In the genomic region with DNA sequence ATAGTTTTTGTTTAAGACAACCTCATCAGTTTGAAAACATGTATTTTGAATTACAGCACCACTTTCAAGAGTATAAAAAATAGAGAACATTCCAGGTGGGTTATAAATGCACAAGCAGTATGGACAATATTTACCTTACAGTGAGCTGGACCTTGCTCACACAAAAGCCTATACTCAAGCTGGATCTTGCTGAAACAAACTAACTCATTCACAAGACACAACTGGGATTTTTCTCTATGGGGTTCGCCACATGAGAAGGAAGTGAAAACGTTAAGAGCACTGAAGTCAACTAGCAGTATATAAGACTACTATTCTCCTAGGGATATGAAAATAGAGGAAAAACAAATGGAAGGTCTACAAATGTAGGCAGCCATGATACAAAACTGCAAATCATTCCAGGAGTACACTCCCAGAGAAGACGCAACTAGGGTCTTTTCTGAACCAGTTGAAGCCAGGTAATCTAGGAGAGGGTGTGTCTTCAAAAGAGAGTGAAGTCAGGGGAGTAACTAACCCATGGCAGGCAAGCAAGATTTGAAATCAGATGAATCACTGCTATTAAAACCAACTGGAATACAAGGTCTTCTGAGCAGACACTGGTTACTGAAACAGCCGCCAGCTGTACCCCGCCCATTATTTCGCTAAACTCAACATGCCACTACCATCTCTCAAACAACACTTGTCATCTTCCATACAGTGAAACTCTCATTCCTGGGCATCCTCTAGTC, we compare ENCODE assay signal across 1 cellular context.
A peak's percentile ranks its signal among the peaks of the same experiment; 100 is the strongest.
TF ChIP-seq lines count a peak whose summit lies in the region.

No MANE protein-coding gene starts in this region.

TF ChIP-seq in HepG2, 621 proteins besides CTCF, POLR2A, EP300 and RAD21 (continued from another document and continues in another):
- TF ChIP-seq, protein P1, sequence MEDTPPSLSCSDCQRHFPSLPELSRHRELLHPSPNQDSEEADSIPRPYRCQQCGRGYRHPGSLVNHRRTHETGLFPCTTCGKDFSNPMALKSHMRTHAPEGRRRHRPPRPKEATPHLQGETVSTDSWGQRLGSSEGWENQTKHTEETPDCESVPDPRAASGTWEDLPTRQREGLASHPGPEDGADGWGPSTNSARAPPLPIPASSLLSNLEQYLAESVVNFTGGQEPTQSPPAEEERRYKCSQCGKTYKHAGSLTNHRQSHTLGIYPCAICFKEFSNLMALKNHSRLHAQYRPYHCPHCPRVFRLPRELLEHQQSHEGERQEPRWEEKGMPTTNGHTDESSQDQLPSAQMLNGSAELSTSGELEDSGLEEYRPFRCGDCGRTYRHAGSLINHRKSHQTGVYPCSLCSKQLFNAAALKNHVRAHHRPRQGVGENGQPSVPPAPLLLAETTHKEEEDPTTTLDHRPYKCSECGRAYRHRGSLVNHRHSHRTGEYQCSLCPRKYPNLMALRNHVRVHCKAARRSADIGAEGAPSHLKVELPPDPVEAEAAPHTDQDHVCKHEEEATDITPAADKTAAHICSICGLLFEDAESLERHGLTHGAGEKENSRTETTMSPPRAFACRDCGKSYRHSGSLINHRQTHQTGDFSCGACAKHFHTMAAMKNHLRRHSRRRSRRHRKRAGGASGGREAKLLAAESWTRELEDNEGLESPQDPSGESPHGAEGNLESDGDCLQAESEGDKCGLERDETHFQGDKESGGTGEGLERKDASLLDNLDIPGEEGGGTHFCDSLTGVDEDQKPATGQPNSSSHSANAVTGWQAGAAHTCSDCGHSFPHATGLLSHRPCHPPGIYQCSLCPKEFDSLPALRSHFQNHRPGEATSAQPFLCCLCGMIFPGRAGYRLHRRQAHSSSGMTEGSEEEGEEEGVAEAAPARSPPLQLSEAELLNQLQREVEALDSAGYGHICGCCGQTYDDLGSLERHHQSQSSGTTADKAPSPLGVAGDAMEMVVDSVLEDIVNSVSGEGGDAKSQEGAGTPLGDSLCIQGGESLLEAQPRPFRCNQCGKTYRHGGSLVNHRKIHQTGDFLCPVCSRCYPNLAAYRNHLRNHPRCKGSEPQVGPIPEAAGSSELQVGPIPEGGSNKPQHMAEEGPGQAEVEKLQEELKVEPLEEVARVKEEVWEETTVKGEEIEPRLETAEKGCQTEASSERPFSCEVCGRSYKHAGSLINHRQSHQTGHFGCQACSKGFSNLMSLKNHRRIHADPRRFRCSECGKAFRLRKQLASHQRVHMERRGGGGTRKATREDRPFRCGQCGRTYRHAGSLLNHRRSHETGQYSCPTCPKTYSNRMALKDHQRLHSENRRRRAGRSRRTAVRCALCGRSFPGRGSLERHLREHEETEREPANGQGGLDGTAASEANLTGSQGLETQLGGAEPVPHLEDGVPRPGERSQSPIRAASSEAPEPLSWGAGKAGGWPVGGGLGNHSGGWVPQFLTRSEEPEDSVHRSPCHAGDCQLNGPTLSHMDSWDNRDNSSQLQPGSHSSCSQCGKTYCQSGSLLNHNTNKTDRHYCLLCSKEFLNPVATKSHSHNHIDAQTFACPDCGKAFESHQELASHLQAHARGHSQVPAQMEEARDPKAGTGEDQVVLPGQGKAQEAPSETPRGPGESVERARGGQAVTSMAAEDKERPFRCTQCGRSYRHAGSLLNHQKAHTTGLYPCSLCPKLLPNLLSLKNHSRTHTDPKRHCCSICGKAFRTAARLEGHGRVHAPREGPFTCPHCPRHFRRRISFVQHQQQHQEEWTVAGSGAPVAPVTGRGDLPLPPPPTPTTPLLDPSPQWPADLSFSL (CRISPR knock-in tag; IDR thresholded peaks at IDR 0.05) = peak; percentile 60; the same call in 1 of the 2 replicates
- TF ChIP-seq HNF4A (CRISPR knock-in tag; IDR thresholded peaks at IDR 0.05) = peak; percentile 68
- TF ChIP-seq, protein P2, sequence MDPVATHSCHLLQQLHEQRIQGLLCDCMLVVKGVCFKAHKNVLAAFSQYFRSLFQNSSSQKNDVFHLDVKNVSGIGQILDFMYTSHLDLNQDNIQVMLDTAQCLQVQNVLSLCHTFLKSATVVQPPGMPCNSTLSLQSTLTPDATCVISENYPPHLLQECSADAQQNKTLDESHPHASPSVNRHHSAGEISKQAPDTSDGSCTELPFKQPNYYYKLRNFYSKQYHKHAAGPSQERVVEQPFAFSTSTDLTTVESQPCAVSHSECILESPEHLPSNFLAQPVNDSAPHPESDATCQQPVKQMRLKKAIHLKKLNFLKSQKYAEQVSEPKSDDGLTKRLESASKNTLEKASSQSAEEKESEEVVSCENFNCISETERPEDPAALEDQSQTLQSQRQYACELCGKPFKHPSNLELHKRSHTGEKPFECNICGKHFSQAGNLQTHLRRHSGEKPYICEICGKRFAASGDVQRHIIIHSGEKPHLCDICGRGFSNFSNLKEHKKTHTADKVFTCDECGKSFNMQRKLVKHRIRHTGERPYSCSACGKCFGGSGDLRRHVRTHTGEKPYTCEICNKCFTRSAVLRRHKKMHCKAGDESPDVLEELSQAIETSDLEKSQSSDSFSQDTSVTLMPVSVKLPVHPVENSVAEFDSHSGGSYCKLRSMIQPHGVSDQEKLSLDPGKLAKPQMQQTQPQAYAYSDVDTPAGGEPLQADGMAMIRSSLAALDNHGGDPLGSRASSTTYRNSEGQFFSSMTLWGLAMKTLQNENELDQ (CRISPR knock-in tag; IDR thresholded peaks at IDR 0.05; ENCODE audit: borderline replicate concordance) = no peak
- TF ChIP-seq, protein P3, sequence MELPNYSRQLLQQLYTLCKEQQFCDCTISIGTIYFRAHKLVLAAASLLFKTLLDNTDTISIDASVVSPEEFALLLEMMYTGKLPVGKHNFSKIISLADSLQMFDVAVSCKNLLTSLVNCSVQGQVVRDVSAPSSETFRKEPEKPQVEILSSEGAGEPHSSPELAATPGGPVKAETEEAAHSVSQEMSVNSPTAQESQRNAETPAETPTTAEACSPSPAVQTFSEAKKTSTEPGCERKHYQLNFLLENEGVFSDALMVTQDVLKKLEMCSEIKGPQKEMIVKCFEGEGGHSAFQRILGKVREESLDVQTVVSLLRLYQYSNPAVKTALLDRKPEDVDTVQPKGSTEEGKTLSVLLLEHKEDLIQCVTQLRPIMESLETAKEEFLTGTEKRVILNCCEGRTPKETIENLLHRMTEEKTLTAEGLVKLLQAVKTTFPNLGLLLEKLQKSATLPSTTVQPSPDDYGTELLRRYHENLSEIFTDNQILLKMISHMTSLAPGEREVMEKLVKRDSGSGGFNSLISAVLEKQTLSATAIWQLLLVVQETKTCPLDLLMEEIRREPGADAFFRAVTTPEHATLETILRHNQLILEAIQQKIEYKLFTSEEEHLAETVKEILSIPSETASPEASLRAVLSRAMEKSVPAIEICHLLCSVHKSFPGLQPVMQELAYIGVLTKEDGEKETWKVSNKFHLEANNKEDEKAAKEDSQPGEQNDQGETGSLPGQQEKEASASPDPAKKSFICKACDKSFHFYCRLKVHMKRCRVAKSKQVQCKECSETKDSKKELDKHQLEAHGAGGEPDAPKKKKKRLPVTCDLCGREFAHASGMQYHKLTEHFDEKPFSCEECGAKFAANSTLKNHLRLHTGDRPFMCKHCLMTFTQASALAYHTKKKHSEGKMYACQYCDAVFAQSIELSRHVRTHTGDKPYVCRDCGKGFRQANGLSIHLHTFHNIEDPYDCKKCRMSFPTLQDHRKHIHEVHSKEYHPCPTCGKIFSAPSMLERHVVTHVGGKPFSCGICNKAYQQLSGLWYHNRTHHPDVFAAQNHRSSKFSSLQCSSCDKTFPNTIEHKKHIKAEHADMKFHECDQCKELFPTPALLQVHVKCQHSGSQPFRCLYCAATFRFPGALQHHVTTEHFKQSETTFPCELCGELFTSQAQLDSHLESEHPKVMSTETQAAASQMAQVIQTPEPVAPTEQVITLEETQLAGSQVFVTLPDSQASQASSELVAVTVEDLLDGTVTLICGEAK (IDR thresholded peaks at IDR 0.05) = no peak
- TF ChIP-seq, protein P3 (CRISPR knock-in tag; IDR thresholded peaks at IDR 0.05) = no peak
- TF ChIP-seq HNRNPL (IDR thresholded peaks at IDR 0.05; ENCODE audit: low read depth, low read length) = no peak
- no peak for TF ChIP-seq TCF12 (IDR thresholded peaks at IDR 0.05)
- 0 out of 2 replicates have a peak, but pooled peaks have one; percentile 12 for TF ChIP-seq TCF12 (CRISPR knock-in tag; IDR thresholded peaks at IDR 0.05)
- TF ChIP-seq, protein P4, sequence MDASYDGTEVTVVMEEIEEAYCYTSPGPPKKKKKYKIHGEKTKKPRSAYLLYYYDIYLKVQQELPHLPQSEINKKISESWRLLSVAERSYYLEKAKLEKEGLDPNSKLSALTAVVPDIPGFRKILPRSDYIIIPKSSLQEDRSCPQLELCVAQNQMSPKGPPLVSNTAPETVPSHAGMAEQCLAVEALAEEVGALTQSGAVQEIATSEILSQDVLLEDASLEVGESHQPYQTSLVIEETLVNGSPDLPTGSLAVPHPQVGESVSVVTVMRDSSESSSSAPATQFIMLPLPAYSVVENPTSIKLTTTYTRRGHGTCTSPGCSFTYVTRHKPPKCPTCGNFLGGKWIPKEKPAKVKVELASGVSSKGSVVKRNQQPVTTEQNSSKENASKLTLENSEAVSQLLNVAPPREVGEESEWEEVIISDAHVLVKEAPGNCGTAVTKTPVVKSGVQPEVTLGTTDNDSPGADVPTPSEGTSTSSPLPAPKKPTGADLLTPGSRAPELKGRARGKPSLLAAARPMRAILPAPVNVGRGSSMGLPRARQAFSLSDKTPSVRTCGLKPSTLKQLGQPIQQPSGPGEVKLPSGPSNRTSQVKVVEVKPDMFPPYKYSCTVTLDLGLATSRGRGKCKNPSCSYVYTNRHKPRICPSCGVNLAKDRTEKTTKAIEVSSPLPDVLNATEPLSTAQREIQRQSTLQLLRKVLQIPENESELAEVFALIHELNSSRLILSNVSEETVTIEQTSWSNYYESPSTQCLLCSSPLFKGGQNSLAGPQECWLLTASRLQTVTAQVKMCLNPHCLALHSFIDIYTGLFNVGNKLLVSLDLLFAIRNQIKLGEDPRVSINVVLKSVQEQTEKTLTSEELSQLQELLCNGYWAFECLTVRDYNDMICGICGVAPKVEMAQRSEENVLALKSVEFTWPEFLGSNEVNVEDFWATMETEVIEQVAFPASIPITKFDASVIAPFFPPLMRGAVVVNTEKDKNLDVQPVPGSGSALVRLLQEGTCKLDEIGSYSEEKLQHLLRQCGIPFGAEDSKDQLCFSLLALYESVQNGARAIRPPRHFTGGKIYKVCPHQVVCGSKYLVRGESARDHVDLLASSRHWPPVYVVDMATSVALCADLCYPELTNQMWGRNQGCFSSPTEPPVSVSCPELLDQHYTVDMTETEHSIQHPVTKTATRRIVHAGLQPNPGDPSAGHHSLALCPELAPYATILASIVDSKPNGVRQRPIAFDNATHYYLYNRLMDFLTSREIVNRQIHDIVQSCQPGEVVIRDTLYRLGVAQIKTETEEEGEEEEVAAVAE (CRISPR knock-in tag; IDR thresholded peaks at IDR 0.05; ENCODE audit: borderline replicate concordance) = 0 out of 2 replicates have a peak, but pooled peaks have one; percentile 45
- no peak for TF ChIP-seq MAFK (conservative IDR thresholded peaks at IDR 0.05 in 1 of 2, IDR thresholded peaks at IDR 0.05 in 1 of 2; ENCODE audit: low read length in 2 of 2)
- no peak for TF ChIP-seq GABPA (IDR thresholded peaks at IDR 0.05; ENCODE audit: low read depth, low read length)
- TF ChIP-seq GABPA (CRISPR knock-in tag; IDR thresholded peaks at IDR 0.05; ENCODE audit: low read depth) = no peak
- TF ChIP-seq EZH2 (conservative IDR thresholded peaks at IDR 0.05; ENCODE audit: low read depth, low read length) = no peak
- peak; percentile 56; the same call in 1 of the 2 replicates for TF ChIP-seq MIXL1 (CRISPR knock-in tag; IDR thresholded peaks at IDR 0.05)
- no peak for TF ChIP-seq NCOR1 (IDR thresholded peaks at IDR 0.05; ENCODE audit: borderline replicate concordance, low read length)
- TF ChIP-seq ZNF24 (IDR thresholded peaks at IDR 0.05) = no peak
- TF ChIP-seq IRF2 (CRISPR knock-in tag; IDR thresholded peaks at IDR 0.05) = no peak
- no peak for TF ChIP-seq ZNF224 (CRISPR knock-in tag; IDR thresholded peaks at IDR 0.05)
- TF ChIP-seq, protein P5, sequence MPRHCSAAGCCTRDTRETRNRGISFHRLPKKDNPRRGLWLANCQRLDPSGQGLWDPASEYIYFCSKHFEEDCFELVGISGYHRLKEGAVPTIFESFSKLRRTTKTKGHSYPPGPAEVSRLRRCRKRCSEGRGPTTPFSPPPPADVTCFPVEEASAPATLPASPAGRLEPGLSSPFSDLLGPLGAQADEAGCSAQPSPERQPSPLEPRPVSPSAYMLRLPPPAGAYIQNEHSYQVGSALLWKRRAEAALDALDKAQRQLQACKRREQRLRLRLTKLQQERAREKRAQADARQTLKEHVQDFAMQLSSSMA (CRISPR knock-in tag; IDR thresholded peaks at IDR 0.05) = no peak
- no peak for TF ChIP-seq PHB2 (IDR thresholded peaks at IDR 0.05; ENCODE audit: partially characterized antibody)
- TF ChIP-seq, protein P6, sequence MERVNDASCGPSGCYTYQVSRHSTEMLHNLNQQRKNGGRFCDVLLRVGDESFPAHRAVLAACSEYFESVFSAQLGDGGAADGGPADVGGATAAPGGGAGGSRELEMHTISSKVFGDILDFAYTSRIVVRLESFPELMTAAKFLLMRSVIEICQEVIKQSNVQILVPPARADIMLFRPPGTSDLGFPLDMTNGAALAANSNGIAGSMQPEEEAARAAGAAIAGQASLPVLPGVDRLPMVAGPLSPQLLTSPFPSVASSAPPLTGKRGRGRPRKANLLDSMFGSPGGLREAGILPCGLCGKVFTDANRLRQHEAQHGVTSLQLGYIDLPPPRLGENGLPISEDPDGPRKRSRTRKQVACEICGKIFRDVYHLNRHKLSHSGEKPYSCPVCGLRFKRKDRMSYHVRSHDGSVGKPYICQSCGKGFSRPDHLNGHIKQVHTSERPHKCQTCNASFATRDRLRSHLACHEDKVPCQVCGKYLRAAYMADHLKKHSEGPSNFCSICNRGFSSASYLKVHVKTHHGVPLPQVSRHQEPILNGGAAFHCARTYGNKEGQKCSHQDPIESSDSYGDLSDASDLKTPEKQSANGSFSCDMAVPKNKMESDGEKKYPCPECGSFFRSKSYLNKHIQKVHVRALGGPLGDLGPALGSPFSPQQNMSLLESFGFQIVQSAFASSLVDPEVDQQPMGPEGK (CRISPR knock-in tag; IDR thresholded peaks at IDR 0.05) = no peak
